Comparison of ENCODE assay signal across 1 cellular context in the genomic region with DNA sequence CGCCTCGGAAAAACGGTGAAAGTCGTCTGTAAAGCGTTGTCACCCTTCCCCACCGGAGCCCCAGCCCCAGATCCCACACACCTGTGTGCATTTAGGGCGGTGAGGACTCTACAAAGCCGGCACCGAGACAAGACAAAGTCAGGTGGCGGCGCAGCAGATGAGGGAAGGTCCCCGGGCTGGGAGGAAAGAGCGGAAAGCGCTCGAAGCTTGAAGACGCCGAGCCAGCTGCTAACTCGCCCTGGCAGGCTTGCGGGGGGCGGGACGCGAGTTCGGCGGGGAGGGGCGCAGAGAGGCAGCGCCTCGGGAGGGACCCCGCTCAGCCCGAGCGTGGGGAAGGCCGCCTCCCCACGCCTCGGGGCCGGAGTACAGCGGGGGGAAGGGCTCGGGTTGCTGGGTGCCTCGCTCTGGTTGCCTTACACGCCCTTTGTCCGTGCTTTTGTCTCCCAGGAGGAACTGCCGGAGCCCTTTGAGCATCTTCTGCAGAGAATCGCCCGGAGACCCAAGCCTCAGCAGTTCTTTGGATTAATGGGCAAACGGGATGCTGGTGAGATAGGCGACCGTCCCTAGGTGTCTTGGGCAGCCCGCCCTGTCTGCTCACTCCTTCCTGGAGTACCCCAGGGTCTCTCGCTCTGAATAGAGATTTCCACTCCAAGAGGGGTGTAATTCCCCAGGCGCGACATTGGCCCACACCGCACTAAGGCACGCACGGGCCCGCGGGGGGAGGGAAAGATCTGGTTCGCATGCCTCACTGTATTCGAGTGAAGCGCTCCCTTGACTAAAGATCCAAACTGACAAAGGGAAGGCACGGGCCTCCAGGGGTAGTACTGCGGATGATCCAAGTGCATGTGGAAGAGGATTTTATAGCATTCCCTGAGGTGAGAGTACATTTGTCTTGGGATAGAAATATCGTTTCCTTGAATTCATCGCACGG.
TF ChIP-seq lines count a peak whose summit lies in the region.

No MANE protein-coding gene starts in this region.

TF ChIP-seq in A549, 52 proteins besides CTCF, POLR2A, EP300 and RAD21:
- TF ChIP-seq ATOH8 (CRISPR knock-in tag; IDR thresholded peaks at IDR 0.05; ENCODE audit: low read depth): no peak
- TF ChIP-seq HMGXB4 (CRISPR knock-in tag; IDR thresholded peaks at IDR 0.05; ENCODE audit: borderline replicate concordance): no peak
- no peak for TF ChIP-seq HOXA7 (CRISPR knock-in tag; IDR thresholded peaks at IDR 0.05)
- no peak for TF ChIP-seq FOSB (CRISPR knock-in tag; IDR thresholded peaks at IDR 0.05)
- no peak for TF ChIP-seq CEBPB (IDR thresholded peaks at IDR 0.05)
- TF ChIP-seq FOSL2 (IDR thresholded peaks at IDR 0.05): no peak
- no peak for TF ChIP-seq FOSL2 (CRISPR knock-in tag; IDR thresholded peaks at IDR 0.05)
- TF ChIP-seq SREBF2 (IDR thresholded peaks at IDR 0.05): no peak
- TF ChIP-seq RNF2 (IDR thresholded peaks at IDR 0.05; ENCODE audit: borderline replicate concordance, low read depth): no peak
- no peak for TF ChIP-seq KDM1A (IDR thresholded peaks at IDR 0.05; ENCODE audit: low read depth)
- TF ChIP-seq HES2 (IDR thresholded peaks at IDR 0.05): no peak
- no peak for TF ChIP-seq REST (IDR thresholded peaks at IDR 0.05)
- no peak for TF ChIP-seq HDAC2 (IDR thresholded peaks at IDR 0.05)
- TF ChIP-seq ZSCAN20 (CRISPR knock-in tag; IDR thresholded peaks at IDR 0.05): no peak
- no peak for TF ChIP-seq ZC3H11A (IDR thresholded peaks at IDR 0.05)
- no peak for TF ChIP-seq RCOR1 (IDR thresholded peaks at IDR 0.05; ENCODE audit: low read depth, low read length)
- TF ChIP-seq CBX2 (IDR thresholded peaks at IDR 0.05; ENCODE audit: borderline replicate concordance, low read depth): no peak
- TF ChIP-seq, protein P1, sequence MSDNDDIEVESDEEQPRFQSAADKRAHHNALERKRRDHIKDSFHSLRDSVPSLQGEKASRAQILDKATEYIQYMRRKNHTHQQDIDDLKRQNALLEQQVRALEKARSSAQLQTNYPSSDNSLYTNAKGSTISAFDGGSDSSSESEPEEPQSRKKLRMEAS (IDR thresholded peaks at IDR 0.05): no peak
- TF ChIP-seq BCL3 (IDR thresholded peaks at IDR 0.05): no peak
- TF ChIP-seq, protein P2, sequence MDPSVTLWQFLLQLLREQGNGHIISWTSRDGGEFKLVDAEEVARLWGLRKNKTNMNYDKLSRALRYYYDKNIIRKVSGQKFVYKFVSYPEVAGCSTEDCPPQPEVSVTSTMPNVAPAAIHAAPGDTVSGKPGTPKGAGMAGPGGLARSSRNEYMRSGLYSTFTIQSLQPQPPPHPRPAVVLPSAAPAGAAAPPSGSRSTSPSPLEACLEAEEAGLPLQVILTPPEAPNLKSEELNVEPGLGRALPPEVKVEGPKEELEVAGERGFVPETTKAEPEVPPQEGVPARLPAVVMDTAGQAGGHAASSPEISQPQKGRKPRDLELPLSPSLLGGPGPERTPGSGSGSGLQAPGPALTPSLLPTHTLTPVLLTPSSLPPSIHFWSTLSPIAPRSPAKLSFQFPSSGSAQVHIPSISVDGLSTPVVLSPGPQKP (IDR thresholded peaks at IDR 0.05; ENCODE audit: low read depth, low read length): no peak
TF ChIP-seq in A549: peak in this region for 0.
